Comparison of ENCODE assay signal across 12 cellular contexts in genomic region chr12:806116-806805, GRCh38. TPM values are rescaled to one million over a fixed set of nuclear protein-coding genes. Genes with fewer than 3 reads are reported as not detected.
A peak's percentile ranks its signal among the peaks of the same experiment; 100 is the strongest.
DNase-seq lines count a peak whose midpoint lies in the region; ATAC-seq and TF ChIP-seq lines count a peak whose summit lies in the region.
"Had no signal": no experiment of that assay in that cellular context is flagged by ENCODE, and none has a peak within 500 bp of the region (broad histone marks: within the 10 kb centered on the region; RNA-seq: fewer than 3 reads in every experiment).

No MANE protein-coding gene starts in this region.

- no peak overlapping the region for H3K4me3 ChIP-seq in brain microvascular endothelial cell (ENCODE audit: low read depth, low read length)

- H3K27me3 ChIP-seq in brain microvascular endothelial cell (replicated peaks) = no peaks in the 10 kb centered on the region

- in situ Hi-C loops in brain microvascular endothelial cell (cut with HindIII; ENCODE audit: low pct_ligation_motif_present, low sequenced_read_pairs) = no loop called here

- H3K36me3 Mint-ChIP-seq in HFFc6 (ENCODE audit: low read depth) = no peaks in the 10 kb centered on the region

- TF ChIP-seq CTCF in HFFc6 (IDR thresholded peaks at IDR 0.05) = no peak
- no peak for TF ChIP-seq CTCF in brain microvascular endothelial cell (IDR thresholded peaks at IDR 0.05; ENCODE audit: low read depth, low read length, missing control alignments)

- H3K27ac Mint-ChIP-seq in HFFc6 = peak overlapping the region; percentile 14; the same call in 1 of the 2 replicates
- H3K27ac Mint-ChIP-seq: activated T-helper 1 cell treated with anti-CD3 and anti-CD28 coated beads, Interleukin-12 subunit alpha, Interleukin-12 subunit beta, Interleukin-2, Interleukin-4 antibody, amounts not matched to agents 30 ng/mL and 10 ng/mL and 1 ng/mL, durations not matched to agents 14 hours and 24 hours and 36 hours had no signal

- peak overlapping the region; percentile 24 for H3K27ac ChIP-seq in brain microvascular endothelial cell
- H3K27ac ChIP-seq: parathyroid adenoma had no signal

- no peaks in the 10 kb centered on the region for H3K9me3 Mint-ChIP-seq in HFFc6
- H3K9me3 Mint-ChIP-seq: activated T-helper 1 cell treated with anti-CD3 and anti-CD28 coated beads, Interleukin-12 subunit alpha, Interleukin-12 subunit beta, Interleukin-2, Interleukin-4 antibody, amounts not matched to agents 30 ng/mL and 10 ng/mL and 1 ng/mL, durations not matched to agents 14 hours and 24 hours and 36 hours had no signal

- DNase-seq in AG08395 (ENCODE audit: low spot score) (peak; percentile 10), HFFc6 (no peak), brain microvascular endothelial cell (no peak), lung microvascular endothelial cell (ENCODE audit: low read depth in 2 of 2) (peak; percentile 48 to 57), activated gamma-delta T cell treated with Interleukin-2 at 50 U/mL for 16 hours (no peak)
- no peak for DNase-seq in stimulated activated CD4-positive, alpha-beta T cell treated with anti-CD3 and anti-CD28 coated beads, Interleukin-12 subunit alpha, Interleukin-12 subunit beta, amount 100 ng/mL, for 4 hours
- DNase-seq: NCI-H774, T-helper 9 cell had no signal

- no peak overlapping the region for H3K4me3 Mint-ChIP-seq in HFFc6

- H3K27me3 Mint-ChIP-seq in HFFc6 (ENCODE audit: insufficient read depth) = no peaks in the 10 kb centered on the region

- H3K4me1 Mint-ChIP-seq in HFFc6 (ENCODE audit: low read depth) = peaks cover 51% of the 10 kb centered on the region

- no peaks in the 10 kb centered on the region for H3K36me3 ChIP-seq in brain microvascular endothelial cell (replicated peaks)

- ATAC-seq in HG03571 (IDR thresholded peaks at IDR 0.05; ENCODE audit: unreplicated experiment) (no peak), GM19467 (IDR thresholded peaks at IDR 0.05; ENCODE audit: unreplicated experiment) (no peak)

RNA-seq across cellular contexts. Expression of gene WNK1, which starts 53.9 kb away (rescaled TPM):
- 100 to 1,000 TPM in 2 of 6 experiments, 10 to 100 TPM in 4; 79.5 to 106 (median 94.3) TPM for total RNA-seq in HFFc6 (2021; fragmentation: NEBNext Ultra II Directional; extraction: Animal tissue kit (Norgen Biotek cat#: 25700))
- total RNA-seq in lung microvascular endothelial cell = 74.5 and 112 TPM in 2 replicates

Comparison
In these comparisons a context has a peak if more than half of its experiments do, and no peak if none do; other contexts are left out.
1. DNase-seq: peak in AG08395 (single experiment) and lung microvascular endothelial cell (2 of 2); none in HFFc6 (single experiment), brain microvascular endothelial cell (single experiment), activated gamma-delta T cell treated with Interleukin-2 at 50 U/mL for 16 hours (single experiment) and stimulated activated CD4-positive, alpha-beta T cell treated with anti-CD3 and anti-CD28 coated beads, Interleukin-12 subunit alpha, Interleukin-12 subunit beta, amount 100 ng/mL, for 4 hours (single experiment).